Comparison of ENCODE assay signal across 8 cellular contexts in genomic region chr12:13362260-13362841, GRCh38.
DNase-seq lines count a peak whose midpoint lies in the region; ATAC-seq, FAIRE-seq and TF ChIP-seq lines count a peak whose summit lies in the region.

No MANE protein-coding gene starts in this region.

- TF ChIP-seq POLR2A in Peyer's patch (IDR thresholded peaks at IDR 0.05) (no peak), GM12878 (IDR thresholded peaks at IDR 0.05; ENCODE audit: low read depth, low read length) (no peak)

- SMC1A ChIA-PET in GM12878 (lab: Charles Lee; ENCODE audit: uncharacterized antibody, unreplicated experiment), result interaction anchor here (0.6 to 2.0 kb wide), 30 partner anchors 9 to 805 kb away, joined by 3 to 29 read pairs (median 3); no protein-coding TSS in a partner anchor

- POLR2A ChIA-PET in GM12878 (lab: Charles Lee), result no interaction called here

- peak; percentile 44 to 92 (median 82) for TF ChIP-seq CTCF in Peyer's patch (IDR thresholded peaks at IDR 0.05)
- TF ChIP-seq CTCF in GM12878 (IDR thresholded peaks at IDR 0.05 in 2 of 3, conservative IDR thresholded peaks at IDR 0.05 in 1 of 3; ENCODE audit: control insufficient read depth in 2 of 3, extremely low read depth in 1 of 3, insufficient read depth in 1 of 3, low read depth in 3 of 3, low read length in 3 of 3), result peak; percentile 71 to 94 (median 91)

- H2AFZ ChIP-seq in GM12878 (ENCODE audit: control insufficient read depth, low read depth, low read length), result no peak overlapping the region

- peak; percentile 94 for FAIRE-seq in GM12878 (lab: Jason Lieb, UNC)

- no peak overlapping the region for H3K4me3 ChIP-seq in Peyer's patch
- no peak overlapping the region for H3K4me3 ChIP-seq in GM12878

- in situ Hi-C loops in GM12878 (cut with MboI), result loop anchor here (5.0 kb wide), 1 partner anchor 300 kb away; no protein-coding TSS in a partner anchor

- H3K79me2 ChIP-seq in GM12878 (ENCODE audit: control insufficient read depth, insufficient read depth, low read length), result no peaks in the 10 kb centered on the region

- CTCF ChIA-PET in GM12878 (lab: Yijun Ruan, JAX), result interaction anchor here (0.6 to 3.0 kb wide), 58 partner anchors 9 to 812 kb away, joined by 3 to 69 read pairs (median 4); no protein-coding TSS in a partner anchor

- no peak for TF ChIP-seq EP300 in Ishikawa (IDR thresholded peaks at IDR 0.05; ENCODE audit: borderline replicate concordance)
- TF ChIP-seq EP300 in GM12878 (IDR thresholded peaks at IDR 0.05; ENCODE audit: borderline replicate concordance in 1 of 2, control insufficient read depth in 1 of 2, low read depth in 2 of 2, low read length in 2 of 2), result no peak

- 19% methylated on average over 5 of the region's 5 CpGs for whole genome bisulfite sequencing in GM12878 (ENCODE audit: insufficient coverage, insufficient replicate concordance, low lambda C conversion rate, missing lambda C conversion rate)

- DNase-seq in EH (ENCODE audit: low read depth), result peak; percentile 63
- DNase-seq in Peyer's patch, result peak; percentile 53 to 86 (median 79)
- DNase-seq in GM12878 (ENCODE audit: low read depth, low spot score), result no peak
- DNase-seq in iPS-NIHi7 (ENCODE audit: extremely low spot score), result peak; percentile 85
- DNase-seq in stimulated activated CD4-positive, alpha-beta T cell treated with anti-CD3 and anti-CD28 coated beads, Interleukin-2, amount 100 ng/mL, for 24 hours, result peak; percentile 54 to 66
- no peak for DNase-seq in mesenteric fat pad (ENCODE audit: low spot score)

- H3K9me3 ChIP-seq in Peyer's patch (no peaks in the 10 kb centered on the region), GM12878 (replicated peaks; ENCODE audit: control insufficient read depth, insufficient read depth, low read length) (no peaks in the 10 kb centered on the region)

- H3K4me1 ChIP-seq in Peyer's patch (no peaks in the 10 kb centered on the region), GM12878 (ENCODE audit: control insufficient read depth, insufficient read depth, low read length) (no peaks in the 10 kb centered on the region)

- H3K27ac ChIP-seq in Peyer's patch (no peak overlapping the region), GM12878 (ENCODE audit: control insufficient read depth, insufficient read depth) (no peak overlapping the region)

- ATAC-seq in GM21528 (IDR thresholded peaks at IDR 0.05; ENCODE audit: low FRiP score, unreplicated experiment), result peak; percentile 94
- ATAC-seq in GM12878, result peak; percentile 100

- no peak overlapping the region for H3K9ac ChIP-seq in GM12878 (ENCODE audit: control insufficient read depth, insufficient read depth, low read length)

- TF ChIP-seq RAD21 in Ishikawa (IDR thresholded peaks at IDR 0.05; ENCODE audit: low read depth), result peak; percentile 94
- TF ChIP-seq RAD21 in GM12878 (IDR thresholded peaks at IDR 0.05; ENCODE audit: insufficient read depth, low read depth, low read length), result peak; percentile 80

- no peak overlapping the region for H3K4me2 ChIP-seq in GM12878 (ENCODE audit: control insufficient read depth, insufficient read depth)

- no peaks in the 10 kb centered on the region for H4K20me1 ChIP-seq in GM12878 (ENCODE audit: control insufficient read depth, insufficient read depth)

- intact Hi-C loops in GM12878 (cut with micrococcal nuclease; ENCODE audit: unreplicated experiment), result loop anchor here (1.0 to 2.0 kb wide), 5 partner anchors 174 to 804 kb away; no protein-coding TSS in a partner anchor

- H3K27me3 ChIP-seq in Peyer's patch, result no peaks in the 10 kb centered on the region
- H3K27me3 ChIP-seq in GM12878 (replicated peaks in 1 of 2; ENCODE audit: control insufficient read depth in 2 of 2, insufficient read depth in 2 of 2, low read length in 1 of 2), result peaks cover 0 to 3% of the 10 kb centered on the region in 2 experiments; a peak in 1 of 4 replicates

- no TSS peak for BruUV-seq in GM12878 (replicated peaks; lab: Mats Ljungman, UMichigan)

- no peaks in the 10 kb centered on the region for H3K36me3 ChIP-seq in Peyer's patch
- H3K36me3 ChIP-seq in GM12878 (ENCODE audit: control insufficient read depth in 2 of 2, insufficient read depth in 2 of 2, low read length in 1 of 2), result no peaks in the 10 kb centered on the region

- RAD21 ChIA-PET in GM12878 (lab: Charles Lee; ENCODE audit: unreplicated experiment), result interaction anchor here (0.6 to 2.0 kb wide), 30 partner anchors 9 to 822 kb away, joined by 3 to 38 read pairs (median 4); no protein-coding TSS in a partner anchor

TF ChIP-seq in Ishikawa, 13 proteins besides CTCF, POLR2A, EP300 and RAD21:
- TF ChIP-seq TCF12 (IDR thresholded peaks at IDR 0.05; ENCODE audit: low read depth) (no peak), YY1 (IDR thresholded peaks at IDR 0.05; ENCODE audit: low read depth) (peak; percentile 76)
TF ChIP-seq in Ishikawa: peak in this region for 1.

TF ChIP-seq in GM12878, 131 proteins besides CTCF, POLR2A, EP300 and RAD21 (continues in another document):
- TF ChIP-seq, protein P1, sequence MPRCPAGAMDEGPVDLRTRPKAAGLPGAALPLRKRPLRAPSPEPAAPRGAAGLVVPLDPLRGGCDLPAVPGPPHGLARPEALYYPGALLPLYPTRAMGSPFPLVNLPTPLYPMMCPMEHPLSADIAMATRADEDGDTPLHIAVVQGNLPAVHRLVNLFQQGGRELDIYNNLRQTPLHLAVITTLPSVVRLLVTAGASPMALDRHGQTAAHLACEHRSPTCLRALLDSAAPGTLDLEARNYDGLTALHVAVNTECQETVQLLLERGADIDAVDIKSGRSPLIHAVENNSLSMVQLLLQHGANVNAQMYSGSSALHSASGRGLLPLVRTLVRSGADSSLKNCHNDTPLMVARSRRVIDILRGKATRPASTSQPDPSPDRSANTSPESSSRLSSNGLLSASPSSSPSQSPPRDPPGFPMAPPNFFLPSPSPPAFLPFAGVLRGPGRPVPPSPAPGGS (IDR thresholded peaks at IDR 0.05; ENCODE audit: borderline replicate concordance, insufficient read depth, low read depth, low read length, poor library complexity, severe bottlenecking), result no peak
- TF ChIP-seq SMARCA5 (IDR thresholded peaks at IDR 0.05) (peak; percentile 60; the same call in 1 of the 2 replicates), BMI1 (IDR thresholded peaks at IDR 0.05; ENCODE audit: borderline replicate concordance) (no peak), SUZ12 (IDR thresholded peaks at IDR 0.05; ENCODE audit: unreplicated experiment) (no peak), BRCA1 (IDR thresholded peaks at IDR 0.05; ENCODE audit: low read depth, low read length) (no peak), SMC3 (IDR thresholded peaks at IDR 0.05; ENCODE audit: borderline replicate concordance, low read length) (peak; percentile 71), IKZF2 (IDR thresholded peaks at IDR 0.05) (0 out of 4 replicates have a peak, but pooled peaks of 1 of the 2 experiments have one; percentile 20), LARP7 (IDR thresholded peaks at IDR 0.05) (peak; percentile 60; the same call in 1 of the 2 replicates), NR2C1 (IDR thresholded peaks at IDR 0.05) (no peak), TCF12 (IDR thresholded peaks at IDR 0.05; ENCODE audit: low read depth, low read length) (no peak), DPF2 (IDR thresholded peaks at IDR 0.05) (no peak), ZNF274 (IDR thresholded peaks at IDR 0.05; ENCODE audit: insufficient read depth, insufficient read length) (no peak), SRF (IDR thresholded peaks at IDR 0.05; ENCODE audit: low read depth in 2 of 2, low read length in 2 of 2) (no peak), NBN (IDR thresholded peaks at IDR 0.05) (no peak), YY1 (IDR thresholded peaks at IDR 0.05; ENCODE audit: low read depth, low read length) (peak; percentile 86)
- TF ChIP-seq, protein P2, sequence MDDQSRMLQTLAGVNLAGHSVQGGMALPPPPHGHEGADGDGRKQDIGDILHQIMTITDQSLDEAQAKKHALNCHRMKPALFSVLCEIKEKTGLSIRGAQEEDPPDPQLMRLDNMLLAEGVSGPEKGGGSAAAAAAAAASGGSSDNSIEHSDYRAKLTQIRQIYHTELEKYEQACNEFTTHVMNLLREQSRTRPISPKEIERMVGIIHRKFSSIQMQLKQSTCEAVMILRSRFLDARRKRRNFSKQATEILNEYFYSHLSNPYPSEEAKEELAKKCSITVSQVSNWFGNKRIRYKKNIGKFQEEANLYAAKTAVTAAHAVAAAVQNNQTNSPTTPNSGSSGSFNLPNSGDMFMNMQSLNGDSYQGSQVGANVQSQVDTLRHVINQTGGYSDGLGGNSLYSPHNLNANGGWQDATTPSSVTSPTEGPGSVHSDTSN (IDR thresholded peaks at IDR 0.05; ENCODE audit: insufficient replicate concordance, low read depth, low read length), result no peak
- TF ChIP-seq, protein P3, sequence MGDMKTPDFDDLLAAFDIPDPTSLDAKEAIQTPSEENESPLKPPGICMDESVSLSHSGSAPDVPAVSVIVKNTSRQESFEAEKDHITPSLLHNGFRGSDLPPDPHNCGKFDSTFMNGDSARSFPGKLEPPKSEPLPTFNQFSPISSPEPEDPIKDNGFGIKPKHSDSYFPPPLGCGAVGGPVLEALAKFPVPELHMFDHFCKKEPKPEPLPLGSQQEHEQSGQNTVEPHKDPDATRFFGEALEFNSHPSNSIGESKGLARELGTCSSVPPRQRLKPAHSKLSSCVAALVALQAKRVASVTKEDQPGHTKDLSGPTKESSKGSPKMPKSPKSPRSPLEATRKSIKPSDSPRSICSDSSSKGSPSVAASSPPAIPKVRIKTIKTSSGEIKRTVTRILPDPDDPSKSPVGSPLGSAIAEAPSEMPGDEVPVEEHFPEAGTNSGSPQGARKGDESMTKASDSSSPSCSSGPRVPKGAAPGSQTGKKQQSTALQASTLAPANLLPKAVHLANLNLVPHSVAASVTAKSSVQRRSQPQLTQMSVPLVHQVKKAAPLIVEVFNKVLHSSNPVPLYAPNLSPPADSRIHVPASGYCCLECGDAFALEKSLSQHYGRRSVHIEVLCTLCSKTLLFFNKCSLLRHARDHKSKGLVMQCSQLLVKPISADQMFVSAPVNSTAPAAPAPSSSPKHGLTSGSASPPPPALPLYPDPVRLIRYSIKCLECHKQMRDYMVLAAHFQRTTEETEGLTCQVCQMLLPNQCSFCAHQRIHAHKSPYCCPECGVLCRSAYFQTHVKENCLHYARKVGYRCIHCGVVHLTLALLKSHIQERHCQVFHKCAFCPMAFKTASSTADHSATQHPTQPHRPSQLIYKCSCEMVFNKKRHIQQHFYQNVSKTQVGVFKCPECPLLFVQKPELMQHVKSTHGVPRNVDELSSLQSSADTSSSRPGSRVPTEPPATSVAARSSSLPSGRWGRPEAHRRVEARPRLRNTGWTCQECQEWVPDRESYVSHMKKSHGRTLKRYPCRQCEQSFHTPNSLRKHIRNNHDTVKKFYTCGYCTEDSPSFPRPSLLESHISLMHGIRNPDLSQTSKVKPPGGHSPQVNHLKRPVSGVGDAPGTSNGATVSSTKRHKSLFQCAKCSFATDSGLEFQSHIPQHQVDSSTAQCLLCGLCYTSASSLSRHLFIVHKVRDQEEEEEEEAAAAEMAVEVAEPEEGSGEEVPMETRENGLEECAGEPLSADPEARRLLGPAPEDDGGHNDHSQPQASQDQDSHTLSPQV (IDR thresholded peaks at IDR 0.05), result 0 out of 2 replicates have a peak, but pooled peaks have one; percentile 42

Comparison
In these comparisons a context has a peak if more than half of its experiments do, and no peak if none do; other contexts are left out.
1. DNase-seq: peak in EH (single experiment), Peyer's patch (3 of 3), iPS-NIHi7 (single experiment) and stimulated activated CD4-positive, alpha-beta T cell treated with anti-CD3 and anti-CD28 coated beads, Interleukin-2, amount 100 ng/mL, for 24 hours (2 of 2); none in GM12878 (single experiment) and mesenteric fat pad (single experiment).